ENCODE assay signal across 22 cellular contexts in the genomic region with DNA sequence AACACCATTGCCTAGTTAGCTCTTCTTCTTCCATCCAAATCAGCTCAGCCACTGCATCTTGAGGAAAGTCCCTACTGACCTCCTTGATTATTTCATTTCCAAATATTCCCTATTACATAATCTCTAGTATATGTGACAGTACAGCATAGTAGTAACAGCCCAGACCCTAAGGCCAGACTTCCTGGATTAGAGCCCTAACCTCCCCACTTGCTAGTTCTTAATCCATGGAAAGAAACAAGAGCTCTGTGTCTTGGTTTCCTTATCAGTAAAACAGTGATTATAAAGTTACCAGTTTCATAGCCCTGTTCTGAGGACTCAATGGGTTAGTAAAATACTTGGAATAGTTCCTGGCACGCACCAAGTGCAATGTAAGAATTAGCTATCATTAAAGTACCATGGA.
DNase-seq lines count a peak whose midpoint lies in the region; ATAC-seq and TF ChIP-seq lines count a peak whose summit lies in the region.
"Had no signal": no experiment of that assay in that cellular context is flagged by ENCODE, and none has a peak within 500 bp of the region (broad histone marks: within the 10 kb centered on the region; RNA-seq: fewer than 3 reads in every experiment).

No MANE protein-coding gene starts in this region.

- no peak overlapping the region for H3K4me2 ChIP-seq in mesendoderm (ENCODE audit: low read length)
- H3K4me2 ChIP-seq: A549; BLaER1 treated with 17β-estradiol and CSF1 and Interleukin-3, amounts not matched to agents 10 nM and 100 nM had no signal

- H3K23ac ChIP-seq in mesendoderm (ENCODE audit: low read length), result no peak overlapping the region

- no peaks in the 10 kb centered on the region for H3K27me3 ChIP-seq in mesendoderm (ENCODE audit: insufficient read depth, low read length, poor library complexity)
- H3K27me3 ChIP-seq: BE2C; BLaER1 treated with 17β-estradiol and CSF1 and Interleukin-3, amounts not matched to agents 10 nM and 100 nM had no signal

- H3K18ac ChIP-seq in mesendoderm (ENCODE audit: low read length), result no peak overlapping the region

- WGBS in mesendoderm (ENCODE audit: extremely low coverage, insufficient coverage, low lambda C conversion rate), result no CpG with 5 or more reads among the region's 1 CpG

- no peaks in the 10 kb centered on the region for H3K79me1 ChIP-seq in mesendoderm (ENCODE audit: low read length)

- no peaks in the 10 kb centered on the region for H3K4me1 ChIP-seq in mesendoderm (ENCODE audit: control insufficient read depth, low read depth, low read length)
- H3K4me1 ChIP-seq: A549, BE2C, HAP-1 had no signal

- H2BK120ac ChIP-seq in mesendoderm (ENCODE audit: low read depth, low read length), result no peak overlapping the region

- no peak overlapping the region for H4K8ac ChIP-seq in mesendoderm (ENCODE audit: low read depth, low read length)

- no peak overlapping the region for H4K5ac ChIP-seq in mesendoderm (ENCODE audit: low read length)

- H3K36me3 Mint-ChIP-seq in endothelial cell (ENCODE audit: low read depth, unreplicated experiment), result peaks cover 10% of the 10 kb centered on the region
- H3K36me3 Mint-ChIP-seq: CD14-positive monocyte had no signal

- intact Hi-C loops in Right ventricle myocardium superior (cut with DNase I), result no loop called here

- no peak overlapping the region for H2BK15ac ChIP-seq in mesendoderm (replicated peaks; ENCODE audit: low read depth)

- H3K36me3 ChIP-seq in mesendoderm (ENCODE audit: control insufficient read depth, insufficient read depth, low read length), result no peaks in the 10 kb centered on the region
- H3K36me3 ChIP-seq: BE2C; BLaER1 treated with 17β-estradiol and CSF1 and Interleukin-3, amounts not matched to agents 10 nM and 100 nM; HAP-1 had no signal

- peak; percentile 18 for DNase-seq in ELF-1 (ENCODE audit: low read depth, low spot score)
- no peak for DNase-seq in endothelial cell (ENCODE audit: low spot score)
- peak; percentile 20 for DNase-seq in mesendoderm
- no peak for DNase-seq in Right ventricle myocardium superior
- DNase-seq: ACHN; AML-193; BE2C; CD4-positive, alpha-beta T cell; CD8-positive, alpha-beta memory T cell; DMS 273 treated with DMSO at 0.1 percent for 48 hours; DMS79; EL; GF-D8; GOT3; HFFc6 had no signal

- H3K27ac Mint-ChIP-seq in endothelial cell (ENCODE audit: unreplicated experiment), result no peak overlapping the region
- H3K27ac Mint-ChIP-seq: CD14-positive monocyte; CD4-positive, alpha-beta T cell; HFFc6 had no signal

- no peaks in the 10 kb centered on the region for H3K79me2 ChIP-seq in mesendoderm (ENCODE audit: control insufficient read depth, insufficient read depth, low read length)

- H3K4me3 Mint-ChIP-seq in endothelial cell (ENCODE audit: unreplicated experiment), result peak overlapping the region; percentile 6
- H3K4me3 Mint-ChIP-seq: CD14-positive monocyte; CD4-positive, alpha-beta T cell; CD8-positive, alpha-beta memory T cell; HFFc6 had no signal

- H2BK5ac ChIP-seq in mesendoderm (ENCODE audit: low read length), result no peak overlapping the region

- no peak overlapping the region for H3K4me3 ChIP-seq in mesendoderm (ENCODE audit: low read length)
- H3K4me3 ChIP-seq: A549; BLaER1 treated with 17β-estradiol and CSF1 and Interleukin-3, amounts not matched to agents 10 nM and 100 nM; HAP-1 had no signal

- H3K4me1 Mint-ChIP-seq in endothelial cell (ENCODE audit: unreplicated experiment), result peaks cover 16% of the 10 kb centered on the region
- H3K4me1 Mint-ChIP-seq: CD14-positive monocyte; CD8-positive, alpha-beta memory T cell had no signal

- no peak overlapping the region for H3K4ac ChIP-seq in mesendoderm (ENCODE audit: low read depth, low read length)

- no peak for TF ChIP-seq CTCF in endothelial cell (IDR thresholded peaks at IDR 0.05; ENCODE audit: unreplicated experiment)

- H3K9ac ChIP-seq in mesendoderm (ENCODE audit: low read length), result no peak overlapping the region
- H3K9ac ChIP-seq: BLaER1 treated with 17β-estradiol and CSF1 and Interleukin-3, amounts not matched to agents 10 nM and 100 nM had no signal

- no peak overlapping the region for H3K56ac ChIP-seq in mesendoderm (ENCODE audit: low read length)

- H3K27me3 Mint-ChIP-seq in endothelial cell (ENCODE audit: unreplicated experiment), result peaks cover 3% of the 10 kb centered on the region

- no peaks in the 10 kb centered on the region for H3K9me3 Mint-ChIP-seq in endothelial cell (ENCODE audit: unreplicated experiment)
- H3K9me3 Mint-ChIP-seq: CD4-positive, alpha-beta T cell; HFFc6 had no signal

- no peak overlapping the region for H2AK5ac ChIP-seq in mesendoderm (ENCODE audit: low read length)

- H3K27ac ChIP-seq in mesendoderm (ENCODE audit: low read depth, low read length), result no peak overlapping the region
- H3K27ac ChIP-seq: 22Rv1; A549; BLaER1 treated with 17β-estradiol and CSF1 and Interleukin-3, amounts not matched to agents 10 nM and 100 nM had no signal

- ATAC-seq in Right ventricle myocardium superior (ENCODE audit: poor library complexity) (no peak), GM21786 (IDR thresholded peaks at IDR 0.05; ENCODE audit: unreplicated experiment) (no peak), esophagus mucosa (no peak)
- ATAC-seq: A549 had no signal

Comparison
In these comparisons a context has a peak if more than half of its experiments do, and no peak if none do; other contexts are left out.
1. DNase-seq: peak in ELF-1 (single experiment) and mesendoderm (single experiment); none in endothelial cell (single experiment) and Right ventricle myocardium superior (single experiment).